Comparison of ENCODE assay signal across 8 cellular contexts in the genomic region with DNA sequence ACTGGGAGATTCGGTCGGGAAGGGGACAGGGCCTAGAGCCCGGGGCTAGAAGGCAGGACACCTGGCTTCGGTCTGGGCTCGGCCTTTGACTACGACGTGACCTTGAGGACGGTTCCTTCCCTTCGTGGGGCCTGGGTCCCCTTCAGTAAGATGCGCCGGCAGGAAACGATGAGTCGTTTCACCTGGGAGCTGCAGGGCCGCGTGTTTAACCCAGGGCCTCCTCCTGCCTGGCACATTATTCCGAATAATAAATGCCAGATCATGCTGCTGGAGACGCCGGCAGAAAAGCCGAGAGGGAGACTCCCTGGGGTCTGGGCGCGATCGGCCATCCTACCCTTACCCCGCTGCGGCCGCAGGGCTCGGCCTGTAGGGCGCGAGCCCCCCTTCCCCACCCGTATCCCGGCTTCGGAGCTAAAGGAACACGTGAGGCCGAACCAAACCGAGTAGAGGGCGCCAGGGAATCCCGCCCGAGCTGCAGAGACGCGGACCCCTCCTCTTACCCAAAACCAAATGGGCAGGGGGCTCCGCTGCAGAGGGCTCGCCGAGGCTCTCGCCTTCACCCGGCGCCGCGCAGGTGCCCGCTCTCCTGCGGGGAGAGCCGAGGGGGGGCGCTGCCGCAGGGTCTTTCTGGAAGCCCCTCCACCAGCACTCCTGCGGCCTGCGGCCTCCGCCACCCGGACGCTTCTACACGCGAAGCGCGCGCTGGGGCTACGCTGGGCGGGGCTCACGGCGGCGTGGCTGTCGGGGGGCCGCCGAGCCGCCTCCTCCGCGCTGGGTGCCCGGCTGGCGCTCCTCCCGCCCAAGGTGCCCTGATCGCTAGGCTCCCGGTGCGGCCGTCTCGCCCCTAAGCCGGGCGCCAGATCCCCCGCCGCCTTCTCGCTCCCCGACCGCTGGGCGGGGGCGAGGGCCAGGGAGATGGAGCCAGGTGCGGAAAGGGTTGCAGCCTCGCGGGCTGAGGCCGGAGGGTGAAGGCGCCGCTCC. TPM values are rescaled to one million over a fixed set of nuclear protein-coding genes. Genes with fewer than 3 reads are reported as not detected.
DNase-seq lines count a peak whose midpoint lies in the region; ATAC-seq and TF ChIP-seq lines count a peak whose summit lies in the region.

A gene with protein sequence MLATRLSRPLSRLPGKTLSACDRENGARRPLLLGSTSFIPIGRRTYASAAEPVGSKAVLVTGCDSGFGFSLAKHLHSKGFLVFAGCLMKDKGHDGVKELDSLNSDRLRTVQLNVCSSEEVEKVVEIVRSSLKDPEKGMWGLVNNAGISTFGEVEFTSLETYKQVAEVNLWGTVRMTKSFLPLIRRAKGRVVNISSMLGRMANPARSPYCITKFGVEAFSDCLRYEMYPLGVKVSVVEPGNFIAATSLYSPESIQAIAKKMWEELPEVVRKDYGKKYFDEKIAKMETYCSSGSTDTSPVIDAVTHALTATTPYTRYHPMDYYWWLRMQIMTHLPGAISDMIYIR (minus strand): TSS at position 688 of the 981 bp plus-strand sequence. CDS start 9,525 bp downstream, outside the sequence.

- WGBS in spleen, 5 donors: 0 to 1% (median 0%) methylated on average over 14 to 96 of the region's 96 CpGs

- TF ChIP-seq POLR2A in spleen (IDR thresholded peaks at IDR 0.05): no peak

- H3K4me1 ChIP-seq in iPS-15b (ENCODE audit: control insufficient read depth, insufficient read depth, low read length) (no peaks in the 10 kb centered on the region), spleen (peaks cover 0 to 26% (median 16%) of the 10 kb centered on the region in 6 donors)

- H3K27ac ChIP-seq in spleen: peak within 1 kb of the TSS; percentile 55 to 91 (median 85)

- H3K36me3 ChIP-seq in iPS-15b (ENCODE audit: control insufficient read depth, insufficient read depth, low read length) (no peaks in the 10 kb centered on the region), spleen (no peaks in the 10 kb centered on the region)

- H3K27me3 ChIP-seq in iPS-15b (ENCODE audit: control insufficient read depth, insufficient read depth, low read length) (peaks cover 10% of the 10 kb centered on the region), spleen (replicated peaks in 1 of 7) (peaks cover 0 to 30% (median 10%) of the 10 kb centered on the region in 7 donors)

- TF ChIP-seq CTCF in spleen (IDR thresholded peaks at IDR 0.05 in 8 of 11, conservative IDR thresholded peaks at IDR 0.05 in 3 of 11): no peak

- intact Hi-C loops in T-helper 1 cell treated with Interleukin-12 subunit alpha and Interleukin-12 subunit beta and Interleukin-4 antibody, amounts not matched to agents 30 ng/mL and 1 ng/mL, for 36 hours (cut with micrococcal nuclease): loop anchor here (1.0 to 10.0 kb wide), 9 partner anchors 43 to 1121 kb away; a partner anchor contains a TSS
- intact Hi-C loops in spleen (cut with DNase I; ENCODE audit: low total_unique reads): no loop called here

- H3K9ac ChIP-seq in iPS-15b (ENCODE audit: low read depth, low read length): peak within 1 kb of the TSS; percentile 68

- H3K9me3 ChIP-seq in iPS-15b (ENCODE audit: control insufficient read depth, insufficient read depth, low read length) (peaks cover 3% of the 10 kb centered on the region), spleen (no peaks in the 10 kb centered on the region)

- H3K4me3 ChIP-seq in iPS-15b (ENCODE audit: low read depth, low read length): peak within 1 kb of the TSS; percentile 83
- H3K4me3 ChIP-seq in spleen: peak within 1 kb of the TSS; percentile 81 to 98 (median 94)

- ATAC-seq in GM21619 (IDR thresholded peaks at IDR 0.05; ENCODE audit: unreplicated experiment): peak; percentile 35

- DNase-seq in DMS53 (lab: John Stamatoyannopoulos, UW) (peak; percentile 80), LoVo (ENCODE audit: low spot score) (peak; percentile 68), anterior cingulate cortex (lab: John Stamatoyannopoulos, UW) (peak in 43 of 58 donors; percentile 14 to 73 (median 42)), spleen (peak; percentile 92), GOT3 (lab: John Stamatoyannopoulos, UW) (no peak)

RNA-seq across cellular contexts. Expression of the gene that starts here (rescaled TPM):
- 71.0 and 71.2 TPM in 2 replicates for total RNA-seq in T-helper 1 cell treated with Interleukin-12 subunit alpha and Interleukin-12 subunit beta and Interleukin-4 antibody, amounts not matched to agents 30 ng/mL and 1 ng/mL, for 36 hours
- 10 to 100 TPM; 11.5 to 24.6 (median 17.8) TPM for total RNA-seq in spleen
- polyA plus RNA-seq in spleen: 10 to 100 TPM; 14.3 to 17.7 (median 17.3) TPM
